18 cellular contexts compared by ENCODE assay signal in the genomic region with DNA sequence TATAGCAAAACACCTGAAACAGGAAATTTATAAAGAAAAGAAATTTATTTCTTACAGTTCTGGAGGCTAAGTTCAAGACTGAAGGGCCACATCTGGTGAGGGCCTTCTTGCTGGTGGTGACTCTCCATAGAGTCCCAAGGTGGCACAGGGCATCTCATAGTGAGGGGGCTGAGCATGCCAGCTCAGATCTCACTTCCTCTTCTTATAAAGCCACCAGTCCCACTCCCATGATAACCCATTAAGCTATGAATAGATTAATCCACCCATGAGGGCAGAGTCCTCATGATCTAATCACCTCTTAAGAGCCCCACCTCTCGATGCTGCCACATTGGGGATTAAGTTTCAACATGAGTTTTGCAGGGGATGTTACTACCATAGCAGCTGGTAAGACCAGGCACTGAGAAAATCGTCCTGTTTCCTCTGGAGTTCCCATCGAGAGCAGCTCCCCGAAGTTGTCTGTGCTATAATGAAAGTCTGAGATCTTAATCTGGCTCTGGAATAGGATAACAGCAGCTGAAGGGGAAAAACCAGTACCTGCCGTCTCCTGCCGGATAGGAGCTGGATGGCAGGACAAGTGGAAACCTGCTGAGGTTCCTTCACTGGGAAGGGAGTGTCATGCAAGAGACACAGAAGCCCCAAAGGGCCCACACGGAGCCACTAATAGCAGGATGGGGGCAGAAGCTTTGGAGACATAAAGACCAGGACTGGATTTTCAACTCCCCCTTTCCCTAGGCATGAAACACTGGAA.
DNase-seq lines count a peak whose midpoint lies in the region; ATAC-seq and TF ChIP-seq lines count a peak whose summit lies in the region.
"Had no signal": no experiment of that assay in that cellular context is flagged by ENCODE, and none has a peak within 500 bp of the region (broad histone marks: within the 10 kb centered on the region; RNA-seq: fewer than 3 reads in every experiment).

No MANE protein-coding gene starts in this region.

- peak; percentile 64 for ATAC-seq in foreskin keratinocyte
- no peak for ATAC-seq in HG03135 (IDR thresholded peaks at IDR 0.05; ENCODE audit: unreplicated experiment)
- no peak for ATAC-seq in stimulated activated effector memory CD8-positive, alpha-beta T cell treated with anti-CD3 and anti-CD28 coated beads, Interleukin-12 subunit alpha, Interleukin-12 subunit beta, amount 100 ng/mL, for 72 hours
- ATAC-seq: activated CD4-positive, CD25-positive, alpha-beta regulatory T cell treated with anti-CD3 and anti-CD28 coated beads, Interleukin-2, amount 50 U/mL, for 24 hours; body of pancreas had no signal

- no peak overlapping the region for H3K27ac Mint-ChIP-seq in stimulated activated effector memory CD8-positive, alpha-beta T cell treated with anti-CD3 and anti-CD28 coated beads, Interleukin-12 subunit alpha, Interleukin-12 subunit beta, amount 100 ng/mL, for 72 hours
- H3K27ac Mint-ChIP-seq: activated CD4-positive, alpha-beta memory T cell treated with anti-CD3 and anti-CD28 coated beads, Interleukin-2, amount 10 ng/mL, durations not matched to agents 7 days and 5 days; memory B cell; stimulated activated naive CD8-positive, alpha-beta T cell treated with anti-CD3 and anti-CD28 coated beads, Interleukin-15, Interleukin-2, amounts not matched to agents 100 ng/mL and 50 ng/mL, for 24 hours had no signal

- H3K27ac ChIP-seq in foreskin keratinocyte: no peak overlapping the region
- H3K27ac ChIP-seq: body of pancreas, tibial nerve had no signal

- no peaks in the 10 kb centered on the region for H3K36me3 Mint-ChIP-seq in stimulated activated effector memory CD8-positive, alpha-beta T cell treated with anti-CD3 and anti-CD28 coated beads, Interleukin-12 subunit alpha, Interleukin-12 subunit beta, amount 100 ng/mL, for 72 hours
- H3K36me3 Mint-ChIP-seq: memory B cell had no signal

- no peaks in the 10 kb centered on the region for H3K4me1 ChIP-seq in foreskin keratinocyte
- H3K4me1 ChIP-seq: body of pancreas, tibial nerve had no signal

- no peak overlapping the region for H3K4me3 Mint-ChIP-seq in stimulated activated effector memory CD8-positive, alpha-beta T cell treated with anti-CD3 and anti-CD28 coated beads, Interleukin-12 subunit alpha, Interleukin-12 subunit beta, amount 100 ng/mL, for 72 hours
- H3K4me3 Mint-ChIP-seq: activated CD4-positive, alpha-beta memory T cell treated with anti-CD3 and anti-CD28 coated beads, Interleukin-2, amount 10 ng/mL, durations not matched to agents 7 days and 5 days; memory B cell; stimulated activated naive CD8-positive, alpha-beta T cell treated with anti-CD3 and anti-CD28 coated beads, Interleukin-15, Interleukin-2, amounts not matched to agents 100 ng/mL and 50 ng/mL, for 24 hours had no signal

- no peaks in the 10 kb centered on the region for H3K4me1 Mint-ChIP-seq in stimulated activated effector memory CD8-positive, alpha-beta T cell treated with anti-CD3 and anti-CD28 coated beads, Interleukin-12 subunit alpha, Interleukin-12 subunit beta, amount 100 ng/mL, for 72 hours
- H3K4me1 Mint-ChIP-seq: activated CD4-positive, alpha-beta memory T cell treated with anti-CD3 and anti-CD28 coated beads, Interleukin-2, amount 10 ng/mL, durations not matched to agents 7 days and 5 days had no signal

- H3K9me3 Mint-ChIP-seq in stimulated activated effector memory CD8-positive, alpha-beta T cell treated with anti-CD3 and anti-CD28 coated beads, Interleukin-12 subunit alpha, Interleukin-12 subunit beta, amount 100 ng/mL, for 72 hours: no peaks in the 10 kb centered on the region
- H3K9me3 Mint-ChIP-seq: activated CD4-positive, alpha-beta memory T cell treated with anti-CD3 and anti-CD28 coated beads, Interleukin-2, amount 10 ng/mL, durations not matched to agents 7 days and 5 days; stimulated activated naive CD8-positive, alpha-beta T cell treated with anti-CD3 and anti-CD28 coated beads, Interleukin-15, Interleukin-2, amounts not matched to agents 100 ng/mL and 50 ng/mL, for 24 hours had no signal

- peak; percentile 37 for TF ChIP-seq CTCF in foreskin keratinocyte (conservative IDR thresholded peaks at IDR 0.05)

- DNase-seq in NCI-H1436 (lab: John Stamatoyannopoulos, UW) (peak; percentile 23), NCI-H1436 treated with DMSO at 0.1 percent for 48 hours (lab: John Stamatoyannopoulos, UW) (no peak), DMS 273 treated with DMSO at 0.1 percent for 48 hours (lab: John Stamatoyannopoulos, UW) (peak; percentile 91), NCI-H82 (lab: John Stamatoyannopoulos, UW) (peak; percentile 95), foreskin keratinocyte (peak in 1 of 2 donors; percentile 61), cortex of kidney (lab: John Stamatoyannopoulos, UW) (no peak)
- no peak for DNase-seq in stimulated activated effector memory CD8-positive, alpha-beta T cell treated with anti-CD3 and anti-CD28 coated beads, Interleukin-12 subunit alpha, Interleukin-12 subunit beta, amount 100 ng/mL, for 72 hours (ENCODE audit: low spot score in 2 of 2)
- DNase-seq: activated CD4-positive, alpha-beta memory T cell treated with anti-CD3 and anti-CD28 coated beads, Interleukin-2, amount 10 ng/mL, durations not matched to agents 7 days and 5 days; activated gamma-delta T cell treated with Interleukin-2 at 50 U/mL for 16 hours; body of pancreas; GOT3; NCI-H1105; stimulated activated CD4-positive, alpha-beta T cell treated with anti-CD3 and anti-CD28 coated beads, Interleukin-4, amount 100 ng/mL, for 24 hours had no signal

- no peaks in the 10 kb centered on the region for H3K27me3 ChIP-seq in foreskin keratinocyte
- H3K27me3 ChIP-seq: body of pancreas had no signal

Comparison
In these comparisons a context has a peak if more than half of its experiments do, and no peak if none do; other contexts are left out.
1. DNase-seq: peak in NCI-H1436 (single experiment), DMS 273 treated with DMSO at 0.1 percent for 48 hours (single experiment) and NCI-H82 (single experiment); none in NCI-H1436 treated with DMSO at 0.1 percent for 48 hours (single experiment), stimulated activated effector memory CD8-positive, alpha-beta T cell treated with anti-CD3 and anti-CD28 coated beads, Interleukin-12 subunit alpha, Interleukin-12 subunit beta, amount 100 ng/mL, for 72 hours (0 of 2) and cortex of kidney (single experiment).